In genomic region chrX:15350329-15350996, GRCh38 we compare ENCODE assay signal across 2 cellular contexts.
TF ChIP-seq lines count a peak whose summit lies in the region.

No MANE protein-coding gene starts in this region.

TF ChIP-seq in K562, 482 proteins besides CTCF, POLR2A, EP300 and RAD21:
- TF ChIP-seq ZNF512 (tag; IDR thresholded peaks at IDR 0.05): peak; percentile 62; the same call in 1 of the 2 replicates
- no peak for TF ChIP-seq MXI1 (IDR thresholded peaks at IDR 0.05; ENCODE audit: low read depth, low read length)

TF ChIP-seq in HepG2, 621 proteins besides CTCF, POLR2A, EP300 and RAD21:
- TF ChIP-seq IKZF5 (CRISPR knock-in tag; IDR thresholded peaks at IDR 0.05) (no peak), NFE2 (CRISPR knock-in tag; IDR thresholded peaks at IDR 0.05) (no peak), KDM4B (CRISPR knock-in tag; IDR thresholded peaks at IDR 0.05) (no peak), ZNF678 (CRISPR knock-in tag; IDR thresholded peaks at IDR 0.05) (no peak), ZNF225 (CRISPR knock-in tag; IDR thresholded peaks at IDR 0.05) (no peak), ZNF720 (CRISPR knock-in tag; IDR thresholded peaks at IDR 0.05) (no peak), ZNF563 (CRISPR knock-in tag; IDR thresholded peaks at IDR 0.05) (no peak)
